18 cellular contexts compared by ENCODE assay signal in genomic region chr12:114729731-114730130, GRCh38. TPM values are rescaled to one million over a fixed set of nuclear protein-coding genes. Genes with fewer than 3 reads are reported as not detected.
DNase-seq lines count a peak whose midpoint lies in the region; ATAC-seq and TF ChIP-seq lines count a peak whose summit lies in the region.
"Had no signal": no experiment of that assay in that cellular context is flagged by ENCODE, and none has a peak within 500 bp of the region (broad histone marks: within the 10 kb centered on the region; RNA-seq: fewer than 3 reads in every experiment).

No MANE protein-coding gene starts in this region.

- DNase-seq in AG08396 (ENCODE audit: low spot score) (peak; percentile 73), IMR-90 (peak; percentile 87), mammary epithelial cell (peak; percentile 74), iris pigment epithelial cell (ENCODE audit: low read depth) (peak; percentile 76), GM19240 (ENCODE audit: insufficient read length, low spot score) (no peak), dorsolateral prefrontal cortex (no peak), adrenal gland (no peak)
- no peak for DNase-seq in naive thymus-derived CD4-positive, alpha-beta T cell
- DNase-seq: ACHN; activated CD4-positive, CD25-positive, alpha-beta regulatory T cell; activated naive CD8-positive, alpha-beta T cell treated with anti-CD3 and anti-CD28 coated beads for 36 hours; caudate nucleus; effector memory CD4-positive, alpha-beta T cell; left ventricle myocardium inferior; NCI-H1105 treated with DMSO at 0.1 percent for 48 hours; nucleus accumbens; sigmoid colon; stomach had no signal

- no peaks in the 10 kb centered on the region for H3K79me2 ChIP-seq in mammary epithelial cell (ENCODE audit: insufficient read depth, low read length)

- H3K27ac Mint-ChIP-seq in naive thymus-derived CD4-positive, alpha-beta T cell, result no peak overlapping the region
- H3K27ac Mint-ChIP-seq: activated naive CD8-positive, alpha-beta T cell treated with anti-CD3 and anti-CD28 coated beads for 36 hours had no signal

- H2BK120ac ChIP-seq in IMR-90 (ENCODE audit: low read depth, low read length), result peak overlapping the region; percentile 65; the same call in 1 of the 2 replicates

- H4K91ac ChIP-seq in IMR-90 (ENCODE audit: insufficient read depth, low read depth, low read length), result no peak overlapping the region

- no peak overlapping the region for H2BK15ac ChIP-seq in IMR-90 (ENCODE audit: low read depth, low read length)

- H3K56ac ChIP-seq in IMR-90 (ENCODE audit: extremely low read depth, insufficient read depth, low read length), result no peak overlapping the region

- peak overlapping the region in 1 of 2 experiments; percentile 54; a peak in 2 of 4 replicates for H4K8ac ChIP-seq in IMR-90 (ENCODE audit: low read depth in 2 of 2, low read length in 2 of 2)

- peaks cover 12% of the 10 kb centered on the region; the same call in 1 of the 2 replicates for H3K9me1 ChIP-seq in IMR-90 (ENCODE audit: insufficient read depth, low read length)

- H3K27me3 ChIP-seq in IMR-90 (ENCODE audit: control insufficient read depth, insufficient read depth, low read length), result no peaks in the 10 kb centered on the region
- no peaks in the 10 kb centered on the region for H3K27me3 ChIP-seq in mammary epithelial cell (ENCODE audit: insufficient read depth, low read length)
- no peaks in the 10 kb centered on the region for H3K27me3 ChIP-seq in naive thymus-derived CD4-positive, alpha-beta T cell (ENCODE audit: control insufficient read depth in 2 of 2, insufficient read depth in 2 of 2, low read length in 2 of 2)
- peaks cover under 1 to 27% (median 13%) of the 10 kb centered on the region in 45 donors for H3K27me3 ChIP-seq in dorsolateral prefrontal cortex
- H3K27me3 ChIP-seq in adrenal gland, result no peaks in the 10 kb centered on the region

- H2BK5ac ChIP-seq in IMR-90 (ENCODE audit: low read depth, low read length, poor library complexity, severe bottlenecking), result peak overlapping the region; percentile 2

- H3K36me3 Mint-ChIP-seq in naive thymus-derived CD4-positive, alpha-beta T cell, result no peaks in the 10 kb centered on the region
- H3K36me3 Mint-ChIP-seq: activated naive CD8-positive, alpha-beta T cell treated with anti-CD3 and anti-CD28 coated beads for 36 hours had no signal

- 39% methylated on average over 3 of the region's 3 CpGs; no CpG with 5 or more reads in 1 of the 2 experiments for WGBS in IMR-90 (ENCODE audit: extremely low coverage in 2 of 2, insufficient read length in 1 of 2), 2 experiments
- WGBS in mammary epithelial cell (ENCODE audit: low coverage, missing lambda C conversion rate), result 81% methylated on average over 3 of the region's 3 CpGs
- 87 to 97% (median 93%) methylated on average over 3 of the region's 3 CpGs for WGBS in adrenal gland, 4 donors

- no peak overlapping the region for H3K9ac ChIP-seq in IMR-90 (ENCODE audit: low read depth, low read length)
- no peak overlapping the region for H3K9ac ChIP-seq in mammary epithelial cell (ENCODE audit: insufficient read depth, low read length)

- peak overlapping the region; percentile 6; the same call in 1 of the 2 replicates for H2BK20ac ChIP-seq in IMR-90 (ENCODE audit: low read depth, low read length)

- H3K4me3 ChIP-seq in IMR-90 (ENCODE audit: insufficient read depth, low read depth, low read length), result no peak overlapping the region
- H3K4me3 ChIP-seq in mammary epithelial cell (replicated peaks in 1 of 3; ENCODE audit: insufficient read depth in 1 of 3, low read depth in 2 of 3, low read length in 3 of 3), result no peak overlapping the region
- H3K4me3 ChIP-seq in naive thymus-derived CD4-positive, alpha-beta T cell (ENCODE audit: low read length), result no peak overlapping the region
- no peak overlapping the region for H3K4me3 ChIP-seq in dorsolateral prefrontal cortex
- no peak overlapping the region for H3K4me3 ChIP-seq in adrenal gland
- H3K4me3 ChIP-seq: left ventricle myocardium inferior, sigmoid colon, stomach had no signal

- H3K4me1 ChIP-seq in IMR-90 (ENCODE audit: control insufficient read depth, insufficient read depth, low read length) (no peaks in the 10 kb centered on the region), mammary epithelial cell (ENCODE audit: insufficient read depth, low read length) (no peaks in the 10 kb centered on the region), adrenal gland (replicated peaks in 1 of 2) (peaks cover 0 to 3% of the 10 kb centered on the region in 2 donors)
- no peaks in the 10 kb centered on the region for H3K4me1 ChIP-seq in naive thymus-derived CD4-positive, alpha-beta T cell (ENCODE audit: control insufficient read depth in 2 of 2, insufficient read depth in 2 of 2, low read length in 2 of 2)
- H3K4me1 ChIP-seq: sigmoid colon, stomach had no signal

- in situ Hi-C loops in IMR-90 (cut with MboI; ENCODE audit: low sequenced_read_pairs), result no loop called here
- in situ Hi-C loops in mammary epithelial cell (cut with MboI; ENCODE audit: low sequenced_read_pairs in 2 of 2), result no loop called here

- peak overlapping the region; percentile 3; the same call in 1 of the 2 replicates for H2AK5ac ChIP-seq in IMR-90 (ENCODE audit: low read depth, low read length)

- no peak for TF ChIP-seq RAD21 in IMR-90 (IDR thresholded peaks at IDR 0.05; ENCODE audit: low read length)

- peaks cover 2% of the 10 kb centered on the region; the same call in 1 of the 2 replicates for H3K9me3 ChIP-seq in IMR-90 (ENCODE audit: control insufficient read depth, insufficient read depth, low read length)
- no peaks in the 10 kb centered on the region for H3K9me3 ChIP-seq in mammary epithelial cell (replicated peaks; ENCODE audit: insufficient read depth, low read length)
- no peaks in the 10 kb centered on the region for H3K9me3 ChIP-seq in naive thymus-derived CD4-positive, alpha-beta T cell (ENCODE audit: control insufficient read depth in 2 of 3, low read length in 3 of 3)
- no peaks in the 10 kb centered on the region for H3K9me3 ChIP-seq in adrenal gland (replicated peaks in 1 of 3)
- H3K9me3 ChIP-seq: left ventricle myocardium inferior, sigmoid colon, stomach had no signal

- H3K4me2 ChIP-seq in IMR-90 (ENCODE audit: low read depth, low read length) (no peak overlapping the region), mammary epithelial cell (ENCODE audit: insufficient read depth, low read depth, low read length) (no peak overlapping the region)

- dilution Hi-C loops in IMR-90 (cut with HindIII; ENCODE audit: low sequenced_read_pairs, unreplicated experiment), result no loop called here
- dilution Hi-C loops in mammary epithelial cell (cut with HindIII; ENCODE audit: low sequenced_read_pairs), result no loop called here

- peak overlapping the region; percentile 53 for H2AK9ac ChIP-seq in IMR-90 (replicated peaks; ENCODE audit: low read depth, low read length, poor library complexity)

- H3K27me3 Mint-ChIP-seq in naive thymus-derived CD4-positive, alpha-beta T cell, result peaks cover 8 to 20% (median 14%) of the 10 kb centered on the region in 5 donors

- H3K23ac ChIP-seq in IMR-90 (ENCODE audit: low read depth, low read length), result no peak overlapping the region

- H3K4me1 Mint-ChIP-seq in naive thymus-derived CD4-positive, alpha-beta T cell, result no peaks in the 10 kb centered on the region
- H3K4me1 Mint-ChIP-seq: activated naive CD8-positive, alpha-beta T cell treated with anti-CD3 and anti-CD28 coated beads for 36 hours had no signal

- no peak overlapping the region for H3K4me3 Mint-ChIP-seq in naive thymus-derived CD4-positive, alpha-beta T cell
- H3K4me3 Mint-ChIP-seq: activated naive CD8-positive, alpha-beta T cell treated with anti-CD3 and anti-CD28 coated beads for 36 hours had no signal

- peak overlapping the region; percentile 74 for H2AFZ ChIP-seq in IMR-90 (replicated peaks; ENCODE audit: low read length, poor library complexity)
- H2AFZ ChIP-seq in mammary epithelial cell (ENCODE audit: low read depth, low read length), result no peak overlapping the region

- no peaks in the 10 kb centered on the region for H3K79me1 ChIP-seq in IMR-90 (ENCODE audit: low read depth in 1 of 2, low read length in 2 of 2)

- POLR2A ChIA-PET in IMR-90 (lab: Charles Lee; ENCODE audit: unreplicated experiment), result interaction anchor here (0.9 kb wide), 1 partner anchor 33 kb away, joined by 4 read pairs; no protein-coding TSS in a partner anchor
- POLR2A ChIA-PET in naive thymus-derived CD4-positive, alpha-beta T cell (lab: Charles Lee), result no interaction called here

- no peaks in the 10 kb centered on the region for H4K20me1 ChIP-seq in IMR-90 (ENCODE audit: insufficient read depth, low read length)
- no peaks in the 10 kb centered on the region for H4K20me1 ChIP-seq in mammary epithelial cell (ENCODE audit: insufficient read depth, low read length)

- H3K18ac ChIP-seq in IMR-90 (ENCODE audit: low read depth, low read length), result no peak overlapping the region

- no TSS peak for BruUV-seq in IMR-90 (replicated peaks; lab: Mats Ljungman, UMichigan)
- no TSS peak for BruUV-seq in mammary epithelial cell (replicated peaks; lab: Mats Ljungman, UMichigan)

- H3K9me3 Mint-ChIP-seq in naive thymus-derived CD4-positive, alpha-beta T cell, result peaks cover 0 to 4% (median 0%) of the 10 kb centered on the region in 11 donors
- H3K9me3 Mint-ChIP-seq: activated naive CD8-positive, alpha-beta T cell treated with anti-CD3 and anti-CD28 coated beads for 36 hours had no signal

- intact Hi-C loops in IMR-90 (cut with micrococcal nuclease) (no loop called here), mammary epithelial cell (cut with micrococcal nuclease) (no loop called here), dorsolateral prefrontal cortex (cut with DNase I) (no loop called here), adrenal gland (cut with DNase I) (no loop called here)
- intact Hi-C loops in naive thymus-derived CD4-positive, alpha-beta T cell (cut with micrococcal nuclease), result no loop called here

- H3K27ac ChIP-seq in IMR-90 (ENCODE audit: insufficient read depth, low read length) (no peak overlapping the region), mammary epithelial cell (ENCODE audit: insufficient read depth, low read depth, low read length) (no peak overlapping the region), dorsolateral prefrontal cortex (no peak overlapping the region), adrenal gland (no peak overlapping the region)
- no peak overlapping the region for H3K27ac ChIP-seq in naive thymus-derived CD4-positive, alpha-beta T cell (ENCODE audit: low read depth, low read length)
- H3K27ac ChIP-seq: left ventricle myocardium inferior, sigmoid colon, stomach had no signal

- H3K36me3 ChIP-seq in IMR-90 (ENCODE audit: control insufficient read depth, insufficient read depth, low read length) (no peaks in the 10 kb centered on the region), mammary epithelial cell (ENCODE audit: insufficient read depth, low read length) (no peaks in the 10 kb centered on the region), adrenal gland (replicated peaks in 1 of 2) (no peaks in the 10 kb centered on the region)
- H3K36me3 ChIP-seq in naive thymus-derived CD4-positive, alpha-beta T cell (ENCODE audit: control insufficient read depth in 2 of 3, insufficient read depth in 3 of 3, low read length in 3 of 3), result no peaks in the 10 kb centered on the region
- H3K36me3 ChIP-seq: left ventricle myocardium inferior, sigmoid colon, stomach had no signal

- H3K4ac ChIP-seq in IMR-90 (ENCODE audit: low read depth, low read length), result peak overlapping the region; percentile 50; the same call in 1 of the 2 replicates

- no peak for TF ChIP-seq POLR2A in IMR-90 (IDR thresholded peaks at IDR 0.05; ENCODE audit: low read depth, low read length)
- no peak for TF ChIP-seq POLR2A in adrenal gland (IDR thresholded peaks at IDR 0.05)

- H3K14ac ChIP-seq in IMR-90 (replicated peaks; ENCODE audit: low read depth, low read length), result peak overlapping the region; percentile 1; the same call in 1 of the 2 replicates

- ATAC-seq in IMR-90 (ENCODE audit: low read depth), result peak; percentile 82
- ATAC-seq in naive thymus-derived CD4-positive, alpha-beta T cell, result no peak

- CTCF ChIA-PET in IMR-90 (lab: Yijun Ruan, JAX) (no interaction called here), mammary epithelial cell (lab: Charles Lee; ENCODE audit: low non-redundant PET) (interaction anchor here (0.5 kb wide), 1 partner anchor 376 kb away, joined by 6 read pairs; no protein-coding TSS in a partner anchor)
- CTCF ChIA-PET in naive thymus-derived CD4-positive, alpha-beta T cell (lab: Charles Lee), result no interaction called here

- no peak overlapping the region for H4K5ac ChIP-seq in IMR-90 (ENCODE audit: low read depth, low read length)

- TF ChIP-seq CTCF in IMR-90 (conservative IDR thresholded peaks at IDR 0.05; ENCODE audit: low read depth, low read length), result no peak
- TF ChIP-seq CTCF in mammary epithelial cell (conservative IDR thresholded peaks at IDR 0.05 in 1 of 2, IDR thresholded peaks at IDR 0.05 in 1 of 2; ENCODE audit: extremely low read depth in 1 of 2, insufficient read depth in 1 of 2, low read depth in 1 of 2, low read length in 2 of 2), result no peak
- no peak for TF ChIP-seq CTCF in dorsolateral prefrontal cortex (IDR thresholded peaks at IDR 0.05 in 54 of 56, conservative IDR thresholded peaks at IDR 0.05 in 2 of 56; ENCODE audit: low read depth in 1 of 56, partially characterized antibody in 56 of 56)
- no peak for TF ChIP-seq CTCF in adrenal gland (IDR thresholded peaks at IDR 0.05)

RNA-seq across cellular contexts. Expression of gene TBX3, which starts 45.8 kb away (rescaled TPM):
- 15.8 and 18.6 TPM in 2 replicates for total RNA-seq in IMR-90 (2012; rRNA removed)
- polyA plus RNA-seq in IMR-90 (2012; rRNA removed), result 40.5 and 44.9 TPM in 2 replicates
- polyA plus RNA-seq in IMR-90 (2012; cell fraction: cytosol; rRNA removed), result 13.1 and 30.1 TPM in 2 replicates
- 165 and 239 TPM in 2 replicates for polyA plus RNA-seq in IMR-90 (2012; cell fraction: nucleus; rRNA removed; ENCODE audit: low replicate concordance)
- total RNA-seq in mammary epithelial cell, result 10 to 100 TPM; 30.7 to 33.8 TPM
- polyA plus RNA-seq in mammary epithelial cell, result 13.3 TPM
- 24.5 TPM for polyA minus RNA-seq in mammary epithelial cell
- not detected for total RNA-seq in naive thymus-derived CD4-positive, alpha-beta T cell
- not detected for polyA plus RNA-seq in naive thymus-derived CD4-positive, alpha-beta T cell
- total RNA-seq in dorsolateral prefrontal cortex, result 10 to 100 TPM in 5 of 120 experiments, 1 to 10 TPM in 115; 1.5 to 20.6 (median 4.4) TPM
- 100 to 1,000 TPM; 273 to 602 (median 396) TPM for total RNA-seq in adrenal gland
- 100 to 1,000 TPM; 172 to 216 (median 181) TPM for polyA plus RNA-seq in adrenal gland
- total RNA-seq: activated naive CD8-positive, alpha-beta T cell treated with anti-CD3 and anti-CD28 coated beads for 36 hours had no signal

Comparison
In these comparisons a context has a peak if more than half of its experiments do, and no peak if none do; other contexts are left out.
1. DNase-seq: peak in AG08396 (single experiment), IMR-90 (single experiment), mammary epithelial cell (single experiment) and iris pigment epithelial cell (single experiment); none in naive thymus-derived CD4-positive, alpha-beta T cell (0 of 9), GM19240 (single experiment), dorsolateral prefrontal cortex (0 of 10) and adrenal gland (0 of 7).
2. RNA of gene TBX3, which starts 45.8 kb away (total RNA-seq): 273 to 602 TPM in adrenal gland; 30.7 to 33.8 TPM in mammary epithelial cell, 15.8 to 18.6 TPM in IMR-90, 1.5 to 20.6 TPM in dorsolateral prefrontal cortex and not detected in naive thymus-derived CD4-positive, alpha-beta T cell; every median in the first group is over 4 times any median in the second.